9 cellular contexts compared by ENCODE assay signal in genomic region chr10:88065384-88066049, GRCh38.
DNase-seq lines count a peak whose midpoint lies in the region; ATAC-seq and TF ChIP-seq lines count a peak whose summit lies in the region.
"Had no signal": no experiment of that assay in that cellular context is flagged by ENCODE, and none has a peak within 500 bp of the region (broad histone marks: within the 10 kb centered on the region; RNA-seq: fewer than 3 reads in every experiment).

No MANE protein-coding gene starts in this region.

- no peaks in the 10 kb centered on the region for H3K36me3 ChIP-seq in left ventricle myocardium inferior

- intact Hi-C loops in left ventricle myocardium inferior (cut with micrococcal nuclease) = no loop called here

- DNase-seq in AG10803 (ENCODE audit: low read depth) (peak; percentile 14), MV-4-11 (lab: John Stamatoyannopoulos, UW) (peak; percentile 89), left ventricle myocardium inferior (no peak), NCI-H524 treated with DMSO at 0.1 percent for 48 hours (lab: John Stamatoyannopoulos, UW) (no peak), DMS153 (lab: John Stamatoyannopoulos, UW) (no peak), midbrain (lab: John Stamatoyannopoulos, UW) (no peak), glomerular visceral epithelial cell (ENCODE audit: extremely low spot score) (no peak)
- DNase-seq: NCI-H526 had no signal

- H3K9me3 ChIP-seq in left ventricle myocardium inferior (replicated peaks) = no peaks in the 10 kb centered on the region

- no peak for TF ChIP-seq CTCF in AG10803 (conservative IDR thresholded peaks at IDR 0.05; ENCODE audit: low read length)
- no peak for TF ChIP-seq CTCF in left ventricle myocardium inferior (IDR thresholded peaks at IDR 0.05; ENCODE audit: borderline replicate concordance)

- H3K27ac ChIP-seq in left ventricle myocardium inferior (replicated peaks) = peak overlapping the region; percentile 54

- no peak overlapping the region for H3K4me3 ChIP-seq in AG10803 (ENCODE audit: low read length)
- H3K4me3 ChIP-seq in left ventricle myocardium inferior = no peak overlapping the region

- peak; percentile 2 for ATAC-seq in GM19035 (IDR thresholded peaks at IDR 0.05; ENCODE audit: unreplicated experiment)

- H3K27me3 ChIP-seq in left ventricle myocardium inferior (ENCODE audit: low read depth) = no peaks in the 10 kb centered on the region

- H3K4me1 ChIP-seq in left ventricle myocardium inferior = peaks cover 53% of the 10 kb centered on the region

Comparison
In these comparisons a context has a peak if more than half of its experiments do, and no peak if none do; other contexts are left out.
1. DNase-seq: peak in AG10803 (single experiment) and MV-4-11 (single experiment); none in left ventricle myocardium inferior (single experiment), NCI-H524 treated with DMSO at 0.1 percent for 48 hours (single experiment), DMS153 (single experiment), midbrain (single experiment) and glomerular visceral epithelial cell (single experiment).